2 cellular contexts compared by ENCODE assay signal in genomic region chr3:132310057-132310456, GRCh38. TPM values are rescaled to one million over a fixed set of nuclear protein-coding genes. Genes with fewer than 3 reads are reported as not detected.
"Had no signal": no experiment of that assay in that cellular context is flagged by ENCODE, and none has a peak within 500 bp of the region (broad histone marks: within the 10 kb centered on the region; RNA-seq: fewer than 3 reads in every experiment).

No MANE protein-coding gene starts in this region.

RNA-seq across cellular contexts. Expression of gene ACP3, which starts 7.2 kb away (rescaled TPM):
- total RNA-seq: HepG2, SJSA1 had no signal
- polyA plus RNA-seq: HepG2 had no signal
